ENCODE assay signal across 23 cellular contexts in genomic region chr9:109283012-109283411, GRCh38. TPM values are rescaled to one million over a fixed set of nuclear protein-coding genes. Genes with fewer than 3 reads are reported as not detected.
DNase-seq lines count a peak whose midpoint lies in the region; ATAC-seq and TF ChIP-seq lines count a peak whose summit lies in the region.
"Had no signal": no experiment of that assay in that cellular context is flagged by ENCODE, and none has a peak within 500 bp of the region (broad histone marks: within the 10 kb centered on the region; RNA-seq: fewer than 3 reads in every experiment).

No MANE protein-coding gene starts in this region.

- H3K27ac Mint-ChIP-seq in T-helper 17 cell (no peak overlapping the region), WTC11 (0 out of 2 replicates have a peak overlapping the region, but pooled peaks have one; percentile 64)
- H3K27ac Mint-ChIP-seq: CD4-positive, alpha-beta memory T cell; CD4-positive, CD25-positive, alpha-beta regulatory T cell; CD8-positive, alpha-beta memory T cell had no signal

- H3K4me3 Mint-ChIP-seq in T-helper 17 cell: peak overlapping the region; percentile 16
- H3K4me3 Mint-ChIP-seq in WTC11: no peak overlapping the region
- H3K4me3 Mint-ChIP-seq: CD14-positive monocyte; CD4-positive, alpha-beta memory T cell; CD4-positive, CD25-positive, alpha-beta regulatory T cell; CD8-positive, alpha-beta memory T cell had no signal

- no peaks in the 10 kb centered on the region for H3K9me3 Mint-ChIP-seq in WTC11
- H3K9me3 Mint-ChIP-seq: CD4-positive, alpha-beta memory T cell; CD8-positive, alpha-beta memory T cell had no signal

- H3K36me3 Mint-ChIP-seq in T-helper 17 cell (ENCODE audit: low read depth) (no peaks in the 10 kb centered on the region), WTC11 (peaks cover 11% of the 10 kb centered on the region)
- H3K36me3 Mint-ChIP-seq: CD14-positive monocyte; CD4-positive, alpha-beta memory T cell; CD4-positive, CD25-positive, alpha-beta regulatory T cell; CD8-positive, alpha-beta memory T cell had no signal

- POLR2A ChIA-PET in WTC11 (lab: Charles Lee): no interaction called here

- intact Hi-C loops in mucosa of descending colon (cut with DNase I, micrococcal nuclease): no loop called here

- ATAC-seq in T-helper 17 cell (no peak), WTC11 (no peak), mucosa of descending colon (peak; percentile 68), GM21619 (IDR thresholded peaks at IDR 0.05; ENCODE audit: unreplicated experiment) (no peak)
- ATAC-seq: GM12878 had no signal

- H3K27me3 Mint-ChIP-seq in T-helper 17 cell (peaks cover 41% of the 10 kb centered on the region), WTC11 (ENCODE audit: low read depth) (no peaks in the 10 kb centered on the region)
- H3K27me3 Mint-ChIP-seq: CD4-positive, CD25-positive, alpha-beta regulatory T cell had no signal

- no peak overlapping the region for H3K4me3 ChIP-seq in mucosa of descending colon
- H3K4me3 ChIP-seq: BLaER1, GM12878 had no signal

- no peaks in the 10 kb centered on the region for H3K36me3 ChIP-seq in mucosa of descending colon (ENCODE audit: low read depth)
- H3K36me3 ChIP-seq: BE2C, BLaER1 had no signal

- no peak for DNase-seq in T-helper 17 cell
- no peak for DNase-seq in WTC11 (ENCODE audit: low spot score)
- DNase-seq in mucosa of descending colon: no peak
- no peak for DNase-seq in SHP77 (lab: John Stamatoyannopoulos, UW)
- DNase-seq: 8988T; ACHN; BE2C; C1 segment of cervical spinal cord; CD4-positive, alpha-beta memory T cell; CD4-positive, CD25-positive, alpha-beta regulatory T cell; CD8-positive, alpha-beta memory T cell; COR-L47; DMS 273 treated with DMSO at 0.1 percent for 48 hours; DMS153; DMS79; DND-41; EL; GDM1 had no signal

- H3K9me3 ChIP-seq in T-helper 17 cell (ENCODE audit: control insufficient read depth, low read length, poor library complexity, severe bottlenecking) (no peaks in the 10 kb centered on the region), mucosa of descending colon (no peaks in the 10 kb centered on the region)
- H3K9me3 ChIP-seq: BE2C had no signal

- H3K4me1 ChIP-seq in mucosa of descending colon (ENCODE audit: low read depth): peaks cover 5% of the 10 kb centered on the region
- H3K4me1 ChIP-seq: BE2C, BLaER1 had no signal

- CTCF ChIA-PET in WTC11 (lab: Charles Lee): no interaction called here

- H3K4me1 Mint-ChIP-seq in T-helper 17 cell: no peaks in the 10 kb centered on the region
- H3K4me1 Mint-ChIP-seq in WTC11: peaks cover 14% of the 10 kb centered on the region
- H3K4me1 Mint-ChIP-seq: CD14-positive monocyte; CD4-positive, alpha-beta memory T cell; CD4-positive, CD25-positive, alpha-beta regulatory T cell; CD8-positive, alpha-beta memory T cell had no signal

- no peak for TF ChIP-seq CTCF in WTC11 (IDR thresholded peaks at IDR 0.05)
- no peak for TF ChIP-seq CTCF in mucosa of descending colon (IDR thresholded peaks at IDR 0.05)

TF ChIP-seq in WTC11, 78 proteins besides CTCF, POLR2A, EP300 and RAD21:
- TF ChIP-seq, protein P1, sequence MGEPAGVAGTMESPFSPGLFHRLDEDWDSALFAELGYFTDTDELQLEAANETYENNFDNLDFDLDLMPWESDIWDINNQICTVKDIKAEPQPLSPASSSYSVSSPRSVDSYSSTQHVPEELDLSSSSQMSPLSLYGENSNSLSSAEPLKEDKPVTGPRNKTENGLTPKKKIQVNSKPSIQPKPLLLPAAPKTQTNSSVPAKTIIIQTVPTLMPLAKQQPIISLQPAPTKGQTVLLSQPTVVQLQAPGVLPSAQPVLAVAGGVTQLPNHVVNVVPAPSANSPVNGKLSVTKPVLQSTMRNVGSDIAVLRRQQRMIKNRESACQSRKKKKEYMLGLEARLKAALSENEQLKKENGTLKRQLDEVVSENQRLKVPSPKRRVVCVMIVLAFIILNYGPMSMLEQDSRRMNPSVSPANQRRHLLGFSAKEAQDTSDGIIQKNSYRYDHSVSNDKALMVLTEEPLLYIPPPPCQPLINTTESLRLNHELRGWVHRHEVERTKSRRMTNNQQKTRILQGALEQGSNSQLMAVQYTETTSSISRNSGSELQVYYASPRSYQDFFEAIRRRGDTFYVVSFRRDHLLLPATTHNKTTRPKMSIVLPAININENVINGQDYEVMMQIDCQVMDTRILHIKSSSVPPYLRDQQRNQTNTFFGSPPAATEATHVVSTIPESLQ (CRISPR knock-in tag; IDR thresholded peaks at IDR 0.05): no peak
- TF ChIP-seq RELA (CRISPR knock-in tag; IDR thresholded peaks at IDR 0.05; ENCODE audit: borderline replicate concordance) (no peak), NFATC4 (CRISPR knock-in tag; IDR thresholded peaks at IDR 0.05) (no peak), ATF1 (CRISPR knock-in tag; IDR thresholded peaks at IDR 0.05) (no peak), HMGXB4 (CRISPR knock-in tag; IDR thresholded peaks at IDR 0.05) (no peak), SOX15 (CRISPR knock-in tag; IDR thresholded peaks at IDR 0.05) (no peak), FOXK1 (CRISPR knock-in tag; IDR thresholded peaks at IDR 0.05) (no peak), TCF7 (CRISPR knock-in tag; IDR thresholded peaks at IDR 0.05; ENCODE audit: low read depth) (no peak), FOXJ3 (CRISPR knock-in tag; IDR thresholded peaks at IDR 0.05; ENCODE audit: borderline replicate concordance) (no peak), ZNF512 (CRISPR knock-in tag; IDR thresholded peaks at IDR 0.05; ENCODE audit: borderline replicate concordance) (no peak), TEAD1 (CRISPR knock-in tag; IDR thresholded peaks at IDR 0.05) (no peak), ZBTB21 (CRISPR knock-in tag; IDR thresholded peaks at IDR 0.05; ENCODE audit: borderline replicate concordance) (no peak), NR3C1 (CRISPR knock-in tag; conservative IDR thresholded peaks at IDR 0.05; ENCODE audit: low read depth) (no peak), ZNF425 (CRISPR knock-in tag; conservative IDR thresholded peaks at IDR 0.05) (no peak), USF1 (CRISPR knock-in tag; IDR thresholded peaks at IDR 0.05) (no peak), MXD4 (CRISPR knock-in tag; IDR thresholded peaks at IDR 0.05; ENCODE audit: borderline replicate concordance) (no peak)
- TF ChIP-seq, protein P2, sequence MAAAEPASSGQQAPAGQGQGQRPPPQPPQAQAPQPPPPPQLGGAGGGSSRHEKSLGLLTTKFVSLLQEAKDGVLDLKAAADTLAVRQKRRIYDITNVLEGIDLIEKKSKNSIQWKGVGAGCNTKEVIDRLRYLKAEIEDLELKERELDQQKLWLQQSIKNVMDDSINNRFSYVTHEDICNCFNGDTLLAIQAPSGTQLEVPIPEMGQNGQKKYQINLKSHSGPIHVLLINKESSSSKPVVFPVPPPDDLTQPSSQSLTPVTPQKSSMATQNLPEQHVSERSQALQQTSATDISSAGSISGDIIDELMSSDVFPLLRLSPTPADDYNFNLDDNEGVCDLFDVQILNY (CRISPR knock-in tag; IDR thresholded peaks at IDR 0.05): no peak

RNA-seq across cellular contexts. Expression of gene EPB41L4B, which starts 37.8 kb away (rescaled TPM):
- not detected for total RNA-seq in T-helper 17 cell
- 20.0 to 21.8 TPM (median 21.7 TPM) in 3 replicates for total RNA-seq in WTC11 (2021)
- 100 to 1,000 TPM in 2 of 3 donors, 10 to 100 TPM in 1; 56.3 to 163 (median 122) TPM for total RNA-seq in mucosa of descending colon
- total RNA-seq: A673; CD4-positive, alpha-beta memory T cell; CD4-positive, CD25-positive, alpha-beta regulatory T cell had no signal

Comparison
In these comparisons a context has a peak if more than half of its experiments do, and no peak if none do; other contexts are left out.
1. RNA of gene EPB41L4B, which starts 37.8 kb away (total RNA-seq): 56.3 to 163 TPM in mucosa of descending colon and 20.0 to 21.8 TPM in WTC11; not detected in T-helper 17 cell; every median in the first group is over 10 times any median in the second.